ENCODE assay signal across 27 cellular contexts in genomic region chr15:55590788-55591187, GRCh38. TPM values are rescaled to one million over a fixed set of nuclear protein-coding genes. Genes with fewer than 3 reads are reported as not detected.
"Had no signal": no experiment of that assay in that cellular context is flagged by ENCODE, and none has a peak within 500 bp of the region (broad histone marks: within the 10 kb centered on the region; RNA-seq: fewer than 3 reads in every experiment).

No MANE protein-coding gene starts in this region.

- ATAC-seq: left colon; left lung; lower lobe of right lung; natural killer cell treated with Interleukin-12 subunit alpha and Interleukin-12 subunit beta and Interleukin-15 and Interleukin-18, amount 100 ng/mL, for 72 hours; sciatic nerve; stimulated activated effector memory CD8-positive, alpha-beta T cell treated with anti-CD3 and anti-CD28 coated beads, Interleukin-12 subunit alpha, Interleukin-12 subunit beta, amount 100 ng/mL, for 72 hours had no signal

- H3K4me2 ChIP-seq: neural progenitor cell had no signal

- H3K36me3 ChIP-seq: left lung, lower lobe of right lung, neural progenitor cell, neutrophil, ovary, right atrium auricular region, suprapubic skin, thoracic aorta, tibial artery, uterus had no signal

- H3K4me1 ChIP-seq: lower lobe of right lung, uterus had no signal

- H3K27ac ChIP-seq: left lung, lower lobe of right lung, neural progenitor cell, neutrophil, ovary, right atrium auricular region, skin epidermis, suprapubic skin, thoracic aorta, tibial artery, uterus had no signal

- H3K9ac ChIP-seq: neural progenitor cell had no signal

- H3K4me3 ChIP-seq: left lung, lower lobe of right lung, neural progenitor cell, ovary, right atrium auricular region, skin epidermis, suprapubic skin, thoracic aorta, tibial artery, uterus had no signal

- H2AFZ ChIP-seq: neural progenitor cell had no signal

- H3K27me3 ChIP-seq: ovary, right atrium auricular region, suprapubic skin, tibial artery, uterus had no signal

- H3K9me3 ChIP-seq: left lung, lower lobe of right lung, neutrophil, ovary, right atrium auricular region, suprapubic skin, thoracic aorta, tibial artery, uterus had no signal

- DNase-seq: hippocampal formation; immature natural killer cell; kidney; left colon; left lung; lower lobe of right lung; mammary epithelial cell; mesenchymal stem cell; naive B cell; occipital lobe; ovary; stimulated activated CD4-positive, alpha-beta T cell treated with anti-CD3 and anti-CD28 coated beads, Interleukin-12 subunit alpha, Interleukin-12 subunit beta, amount 100 ng/mL, for 4 hours; stimulated activated CD4-positive, alpha-beta T cell treated with anti-CD3 and anti-CD28 coated beads, Interleukin-15, amount 100 ng/mL, for 24 hours; stimulated activated CD4-positive, alpha-beta T cell treated with anti-CD3 and anti-CD28 coated beads, Interleukin-4, amount 100 ng/mL, for 24 hours; stimulated activated naive CD4-positive, alpha-beta T cell; tibial artery; trophoblast cell; uterus had no signal

RNA-seq across cellular contexts. Expression of gene PYGO1, which starts 2.6 kb away (rescaled TPM):
- total RNA-seq: natural killer cell treated with Interleukin-12 subunit alpha and Interleukin-12 subunit beta and Interleukin-15 and Interleukin-18, amount 100 ng/mL, for 72 hours had no signal
- polyA plus RNA-seq: immature natural killer cell had no signal
